ENCODE assay signal across 3 cellular contexts in the genomic region with DNA sequence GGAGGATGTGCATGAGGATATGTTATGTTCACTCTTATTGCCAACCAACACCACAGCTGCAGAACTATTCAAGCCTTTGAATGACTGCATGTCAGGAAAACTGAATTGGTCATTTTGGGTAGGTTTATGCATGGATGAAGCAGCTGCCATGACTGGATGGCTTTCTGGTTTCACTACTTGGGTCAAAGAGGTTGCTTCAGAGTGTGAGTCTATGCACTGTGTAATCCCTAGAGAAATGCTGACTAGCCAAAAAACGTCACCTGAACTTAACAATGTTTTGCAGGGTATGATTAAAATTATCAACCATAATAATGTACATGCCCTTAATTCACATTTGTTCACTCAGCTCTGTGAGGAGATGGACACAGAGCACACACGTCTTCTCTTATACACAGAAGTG.
TF ChIP-seq lines count a peak whose summit lies in the region.

No MANE protein-coding gene starts in this region.

TF ChIP-seq in A549, 52 proteins besides CTCF, POLR2A, EP300 and RAD21:
- peak; percentile 94 for TF ChIP-seq MAFK (IDR thresholded peaks at IDR 0.05; ENCODE audit: partially characterized antibody)
- no peak for TF ChIP-seq HOXB5 (CRISPR knock-in tag; IDR thresholded peaks at IDR 0.05)

TF ChIP-seq in IMR-90, 13 proteins besides CTCF, POLR2A, EP300 and RAD21:
- TF ChIP-seq MXI1 (IDR thresholded peaks at IDR 0.05; ENCODE audit: borderline replicate concordance, low read depth, low read length) (no peak), MAFK (IDR thresholded peaks at IDR 0.05; ENCODE audit: low read depth, low read length) (peak; percentile 96)
- TF ChIP-seq, protein P1, sequence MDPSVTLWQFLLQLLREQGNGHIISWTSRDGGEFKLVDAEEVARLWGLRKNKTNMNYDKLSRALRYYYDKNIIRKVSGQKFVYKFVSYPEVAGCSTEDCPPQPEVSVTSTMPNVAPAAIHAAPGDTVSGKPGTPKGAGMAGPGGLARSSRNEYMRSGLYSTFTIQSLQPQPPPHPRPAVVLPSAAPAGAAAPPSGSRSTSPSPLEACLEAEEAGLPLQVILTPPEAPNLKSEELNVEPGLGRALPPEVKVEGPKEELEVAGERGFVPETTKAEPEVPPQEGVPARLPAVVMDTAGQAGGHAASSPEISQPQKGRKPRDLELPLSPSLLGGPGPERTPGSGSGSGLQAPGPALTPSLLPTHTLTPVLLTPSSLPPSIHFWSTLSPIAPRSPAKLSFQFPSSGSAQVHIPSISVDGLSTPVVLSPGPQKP (IDR thresholded peaks at IDR 0.05; ENCODE audit: borderline replicate concordance, low read depth, low read length): no peak
TF ChIP-seq in IMR-90: peak in this region for 1.

TF ChIP-seq in H1, 55 proteins besides CTCF, POLR2A, EP300 and RAD21:
- TF ChIP-seq MAFK (IDR thresholded peaks at IDR 0.05; ENCODE audit: low read depth, low read length) (peak; percentile 65), SIN3A (conservative IDR thresholded peaks at IDR 0.05 in 1 of 2, IDR thresholded peaks at IDR 0.05 in 1 of 2; ENCODE audit: low read depth in 1 of 2, low read length in 2 of 2) (no peak)
TF ChIP-seq in H1: peak in this region for 1.
